ENCODE assay signal across 9 cellular contexts in genomic region chr17:75241996-75242460, GRCh38. TPM values are rescaled to one million over a fixed set of nuclear protein-coding genes. Genes with fewer than 3 reads are reported as not detected.
DNase-seq lines count a peak whose midpoint lies in the region; ATAC-seq, FAIRE-seq and TF ChIP-seq lines count a peak whose summit lies in the region.
"Had no signal": no experiment of that assay in that cellular context is flagged by ENCODE, and none has a peak within 500 bp of the region (broad histone marks: within the 10 kb centered on the region; RNA-seq: fewer than 3 reads in every experiment).

No MANE protein-coding gene starts in this region.

- no peak overlapping the region for H3K4me3 ChIP-seq in Peyer's patch
- no peak overlapping the region for H3K4me3 ChIP-seq in bronchial epithelial cell (ENCODE audit: low read depth, low read length)
- H3K4me3 ChIP-seq in skeletal muscle tissue (ENCODE audit: low read length in 3 of 3): no peak overlapping the region

- ATAC-seq in HG03521 (IDR thresholded peaks at IDR 0.05; ENCODE audit: unreplicated experiment): no peak

- TF ChIP-seq CTCF in Peyer's patch (IDR thresholded peaks at IDR 0.05): no peak
- TF ChIP-seq CTCF in bronchial epithelial cell (IDR thresholded peaks at IDR 0.05; ENCODE audit: insufficient read depth, low read length, severe bottlenecking): no peak

- H3K4me1 ChIP-seq in Peyer's patch (peaks cover 0 to 29% (median 17%) of the 10 kb centered on the region in 4 donors), skeletal muscle tissue (ENCODE audit: control insufficient read depth in 3 of 3, insufficient read depth in 3 of 3, low read length in 3 of 3) (peaks cover 12 to 44% (median 27%) of the 10 kb centered on the region in 3 donors)

- H3K9ac ChIP-seq in skeletal muscle tissue (ENCODE audit: low read depth in 1 of 3, low read length in 3 of 3): peak overlapping the region in 1 of 3 donors; percentile 50

- no peaks in the 10 kb centered on the region for H3K9me3 ChIP-seq in Peyer's patch
- H3K9me3 ChIP-seq in skeletal muscle tissue (ENCODE audit: control insufficient read depth in 3 of 3, low read length in 3 of 3): no peaks in the 10 kb centered on the region

- H3K36me3 ChIP-seq in Peyer's patch (peaks cover 0 to 96% (median 0%) of the 10 kb centered on the region in 3 donors), bronchial epithelial cell (ENCODE audit: control insufficient read depth, insufficient read depth, low read length) (peaks cover 59% of the 10 kb centered on the region), skeletal muscle tissue (ENCODE audit: control insufficient read depth in 3 of 3, insufficient read depth in 3 of 3, low read length in 3 of 3) (peaks cover 83 to 85% (median 85%) of the 10 kb centered on the region in 3 donors)

- FAIRE-seq in bronchial epithelial cell (lab: Jason Lieb, UNC): peak; percentile 60
- FAIRE-seq: A204.1 had no signal

- no peak for TF ChIP-seq POLR2A in Peyer's patch (IDR thresholded peaks at IDR 0.05)

- H3K27ac ChIP-seq in Peyer's patch (peak overlapping the region in 3 of 4 donors; percentile 52 to 81 (median 79)), skeletal muscle tissue (ENCODE audit: low read depth, low read length) (peak overlapping the region; percentile 28)

- DNase-seq in activated CD4-positive, alpha-beta T cell treated with anti-CD3 and anti-CD28 coated beads for 48 hours: peak; percentile 31
- DNase-seq in activated CD4-positive, alpha-beta T cell treated with anti-CD3 and anti-CD28 coated beads for 1 hour: no peak
- DNase-seq in Peyer's patch (no peak), bronchial epithelial cell (ENCODE audit: low read depth) (no peak), retina (no peak), RPMI8226 (no peak)

- H3K27me3 ChIP-seq in Peyer's patch (no peaks in the 10 kb centered on the region), bronchial epithelial cell (ENCODE audit: control insufficient read depth, insufficient read depth, low read length) (no peaks in the 10 kb centered on the region), skeletal muscle tissue (ENCODE audit: control insufficient read depth in 3 of 3, insufficient read depth in 3 of 3, low read length in 3 of 3) (no peaks in the 10 kb centered on the region)

RNA-seq across cellular contexts. Expression of gene GGA3, which starts 19.4 kb away (rescaled TPM):
- 100 to 1,000 TPM in 1 of 4 donors, 10 to 100 TPM in 3; 34.0 to 153 (median 77.0) TPM for total RNA-seq in Peyer's patch
- total RNA-seq in bronchial epithelial cell: 14.5 and 14.7 TPM in 2 replicates
- 4.7 TPM for total RNA-seq in skeletal muscle tissue

RNA-seq across cellular contexts. Expression of gene MRPS7, which starts 19.7 kb away (rescaled TPM):
- total RNA-seq in Peyer's patch (10 to 100 TPM; 23.9 to 53.6 (median 45.3) TPM), bronchial epithelial cell (83.3 and 83.5 TPM in 2 replicates), skeletal muscle tissue (71.5 TPM)

RNA-seq across cellular contexts. Expression of gene MIF4GD, which starts 29.0 kb away (rescaled TPM):
- total RNA-seq in Peyer's patch (10 to 100 TPM; 14.5 to 35.5 (median 18.9) TPM), bronchial epithelial cell (30.0 and 36.4 TPM in 2 replicates), skeletal muscle tissue (7.8 TPM)

RNA-seq across cellular contexts. Expression of gene NUP85, which starts 36.5 kb away (rescaled TPM):
- total RNA-seq in Peyer's patch (10 to 100 TPM; 34.0 to 52.8 (median 36.7) TPM), bronchial epithelial cell (21.4 and 22.4 TPM in 2 replicates), skeletal muscle tissue (22.4 TPM)

RNA-seq across cellular contexts. Expression of gene SLC25A19, which starts 47.2 kb away (rescaled TPM):
- 10 to 100 TPM in 3 of 4 donors, 1 to 10 TPM in 1; 8.2 to 24.8 (median 17.0) TPM for total RNA-seq in Peyer's patch
- total RNA-seq in bronchial epithelial cell: 10.2 and 12.1 TPM in 2 replicates
- total RNA-seq in skeletal muscle tissue: 1.0 TPM
